8 cellular contexts compared by ENCODE assay signal in the genomic region with DNA sequence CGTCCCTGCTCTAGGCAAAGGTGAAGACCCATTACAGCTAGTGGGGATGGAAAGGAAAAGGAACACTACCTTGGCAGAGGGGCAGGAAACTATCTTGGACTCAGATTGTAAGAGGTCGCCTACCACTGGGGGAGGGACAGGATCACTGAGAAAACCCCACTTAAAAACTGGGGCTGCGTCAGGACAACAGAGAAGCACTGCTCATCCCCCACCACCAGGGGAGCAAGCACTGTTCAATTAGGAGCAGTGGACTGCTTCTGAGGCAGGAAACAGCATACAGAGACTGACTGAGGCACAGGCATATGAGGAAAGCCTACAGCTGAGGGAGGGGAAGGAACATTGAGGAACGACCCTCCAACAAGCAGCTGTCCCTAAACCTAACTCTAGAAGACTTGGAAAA. TPM values are rescaled to one million over a fixed set of nuclear protein-coding genes. Genes with fewer than 3 reads are reported as not detected.
DNase-seq lines count a peak whose midpoint lies in the region; ATAC-seq and TF ChIP-seq lines count a peak whose summit lies in the region.

No MANE protein-coding gene starts in this region.

- H3K9ac ChIP-seq in OCI-LY3 (ENCODE audit: low read length) = no peak overlapping the region

- peaks cover 5% of the 10 kb centered on the region for H3K36me3 Mint-ChIP-seq in activated T-cell treated with anti-CD3 and anti-CD28 coated beads, Interleukin-2, amount 50 U/mL, for 4 hours (ENCODE audit: insufficient read depth)
- H3K36me3 Mint-ChIP-seq in glutamatergic neuron (ENCODE audit: unreplicated experiment) = peaks cover 36% of the 10 kb centered on the region

- no peak overlapping the region for H3K27ac ChIP-seq in OCI-LY3 (ENCODE audit: low read length)

- H3K4me1 Mint-ChIP-seq in activated T-cell treated with anti-CD3 and anti-CD28 coated beads, Interleukin-2, amount 50 U/mL, for 4 hours (ENCODE audit: low read depth) = no peaks in the 10 kb centered on the region
- H3K4me1 Mint-ChIP-seq in glutamatergic neuron (ENCODE audit: low read depth, unreplicated experiment) = no peaks in the 10 kb centered on the region

- TF ChIP-seq CTCF in HFF-Myc (IDR thresholded peaks at IDR 0.05; ENCODE audit: low read depth, low read length, missing control alignments) (peak; percentile 52), OCI-LY3 (IDR thresholded peaks at IDR 0.05; ENCODE audit: low read depth, low read length) (peak; percentile 50), glutamatergic neuron (IDR thresholded peaks at IDR 0.05; ENCODE audit: partially characterized antibody, unreplicated experiment) (peak; percentile 53)

- H3K27me3 Mint-ChIP-seq in activated T-cell treated with anti-CD3 and anti-CD28 coated beads, Interleukin-2, amount 50 U/mL, for 4 hours (ENCODE audit: low read depth) = peaks cover 8% of the 10 kb centered on the region
- H3K27me3 Mint-ChIP-seq in glutamatergic neuron (ENCODE audit: unreplicated experiment) = peaks cover 6% of the 10 kb centered on the region

- no peaks in the 10 kb centered on the region for H3K9me3 Mint-ChIP-seq in activated T-cell treated with anti-CD3 and anti-CD28 coated beads, Interleukin-2, amount 50 U/mL, for 4 hours
- peaks cover 18% of the 10 kb centered on the region for H3K9me3 Mint-ChIP-seq in glutamatergic neuron (ENCODE audit: unreplicated experiment)

- H4K20me1 ChIP-seq in OCI-LY3 (ENCODE audit: insufficient read depth, low read length) = no peaks in the 10 kb centered on the region

- peaks cover 9% of the 10 kb centered on the region; the same call in 1 of the 2 replicates for H3K4me1 ChIP-seq in OCI-LY3 (ENCODE audit: low read length)

- no peak overlapping the region for H3K4me3 Mint-ChIP-seq in activated T-cell treated with anti-CD3 and anti-CD28 coated beads, Interleukin-2, amount 50 U/mL, for 4 hours
- no peak overlapping the region for H3K4me3 Mint-ChIP-seq in glutamatergic neuron (ENCODE audit: unreplicated experiment)

- no peaks in the 10 kb centered on the region for H3K79me2 ChIP-seq in OCI-LY3 (ENCODE audit: low read length)

- no peak overlapping the region for H2AFZ ChIP-seq in OCI-LY3 (ENCODE audit: low read depth, low read length)

- H3K4me2 ChIP-seq in OCI-LY3 (ENCODE audit: low read length) = no peak overlapping the region

- peak; percentile 73 to 76 for ATAC-seq in activated T-cell treated with anti-CD3 and anti-CD28 coated beads, Interleukin-2, amount 50 U/mL, for 4 hours
- no peak for ATAC-seq in HG02970 (IDR thresholded peaks at IDR 0.05; ENCODE audit: low FRiP score, unreplicated experiment)

- H3K9me3 ChIP-seq in OCI-LY3 (ENCODE audit: insufficient read depth, low read length) = no peaks in the 10 kb centered on the region

- no peak overlapping the region for H3K27ac Mint-ChIP-seq in glutamatergic neuron (ENCODE audit: unreplicated experiment)

- no peaks in the 10 kb centered on the region for H3K27me3 ChIP-seq in OCI-LY3 (ENCODE audit: low read depth, low read length)

- H3K4me3 ChIP-seq in HFF-Myc (replicated peaks; ENCODE audit: low read depth, low read length) (no peak overlapping the region), OCI-LY3 (ENCODE audit: low read length) (no peak overlapping the region)

- no peak for DNase-seq in activated T-cell treated with anti-CD3 and anti-CD28 coated beads, Interleukin-2, amount 50 U/mL, for 4 hours
- DNase-seq in activated T-cell treated with anti-CD3 and anti-CD28 coated beads, Interleukin-2, amount 50 U/mL, for 1 hour = no peak
- DNase-seq in HFF-Myc (ENCODE audit: extremely low read depth, low read depth) (no peak), glutamatergic neuron (peak; percentile 19), HuH-7 (ENCODE audit: low spot score) (no peak), NCI-H146 (lab: John Stamatoyannopoulos, UW) (no peak)

- H3K36me3 ChIP-seq in OCI-LY3 (replicated peaks; ENCODE audit: low read depth, low read length) = peaks cover 9% of the 10 kb centered on the region

RNA-seq across cellular contexts. Expression of a gene that starts 20.8 kb away (rescaled TPM):
- total RNA-seq in activated T-cell treated with anti-CD3 and anti-CD28 coated beads, Interleukin-2, amount 50 U/mL, for 4 hours = 10 to 100 TPM; 60.6 to 72.5 (median 66.0) TPM
- total RNA-seq in glutamatergic neuron (ENCODE audit: unreplicated experiment) = 55.0 TPM
